In the genomic region with DNA sequence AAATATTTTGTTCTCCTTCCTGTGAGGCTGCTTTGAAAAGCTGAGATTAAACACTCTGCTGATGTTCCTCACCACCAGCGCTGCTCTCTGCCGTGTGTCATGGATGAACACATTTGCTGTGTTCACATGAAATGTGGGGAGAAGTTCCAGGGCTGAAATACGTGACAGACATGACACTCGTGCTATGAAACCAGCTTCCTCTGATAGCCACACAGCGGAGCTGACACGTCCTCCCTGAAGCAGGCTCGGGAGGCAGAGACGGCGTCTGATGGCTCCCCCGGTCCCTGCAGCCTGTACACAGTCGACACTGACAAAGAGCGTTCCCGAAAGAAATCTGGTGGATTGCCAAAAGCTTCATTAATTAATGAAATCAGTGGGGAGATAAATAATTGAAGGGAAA, we compare ENCODE assay signal across 1 cellular context.
TF ChIP-seq lines count a peak whose summit lies in the region.

No MANE protein-coding gene starts in this region.

TF ChIP-seq in IMR-90, 13 proteins besides CTCF, POLR2A, EP300 and RAD21 (continued from another document):
- no peak for TF ChIP-seq ELK1 (IDR thresholded peaks at IDR 0.05; ENCODE audit: borderline replicate concordance, low read depth, low read length)
TF ChIP-seq in IMR-90: peak in this region for 0.
